In the genomic region with DNA sequence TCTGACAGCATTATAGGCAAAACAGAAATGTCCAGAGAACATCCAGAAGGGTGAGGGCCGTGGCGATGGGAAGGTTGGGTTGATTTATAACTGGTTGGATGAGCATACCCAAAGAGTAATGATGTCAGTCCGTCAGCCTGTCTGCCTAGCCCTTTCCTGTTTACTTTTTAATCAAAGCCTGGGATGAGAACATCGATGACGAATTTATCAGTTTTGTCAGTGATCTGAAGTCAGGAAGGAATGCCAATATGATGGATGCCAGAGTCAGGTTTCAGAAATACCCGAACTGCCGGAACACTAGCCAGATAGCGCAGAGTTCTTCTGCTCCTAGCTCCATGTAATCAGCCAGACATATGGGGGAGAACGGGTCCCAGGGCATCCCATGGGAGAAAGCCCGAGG, we compare ENCODE assay signal across 16 cellular contexts. TPM values are rescaled to one million over a fixed set of nuclear protein-coding genes. Genes with fewer than 3 reads are reported as not detected.
DNase-seq lines count a peak whose midpoint lies in the region; ATAC-seq and TF ChIP-seq lines count a peak whose summit lies in the region.
"Had no signal": no experiment of that assay in that cellular context is flagged by ENCODE, and none has a peak within 500 bp of the region (broad histone marks: within the 10 kb centered on the region; RNA-seq: fewer than 3 reads in every experiment).

No MANE protein-coding gene starts in this region.

- no peak for DNase-seq in activated naive CD4-positive, alpha-beta T cell treated with Interleukin-2 at 50 U/mL for 16 hours
- peak in 1 of 3 donors; percentile 20 for DNase-seq in effector memory CD4-positive, alpha-beta T cell
- peak; percentile 88 for DNase-seq in mesenchymal stem cell
- no peak for DNase-seq in suprapubic skin (ENCODE audit: low spot score in 2 of 2)
- no peak for DNase-seq in stimulated activated CD4-positive, alpha-beta T cell treated with anti-CD3 and anti-CD28 coated beads, Interleukin-1b, Interleukin-23, amount 100 ng/mL, for 48 hours
- no peak for DNase-seq in NCI-H345 treated with DMSO at 0.1 percent for 48 hours (lab: John Stamatoyannopoulos, UW; ENCODE audit: unreplicated experiment)
- DNase-seq: brain microvascular endothelial cell; effector memory CD8-positive, alpha-beta T cell; NCI-H187; NCI-H510A treated with DMSO at 0.1 percent for 48 hours; Peyer's patch; right lobe of liver; stimulated activated naive CD8-positive, alpha-beta T cell treated with anti-CD3 and anti-CD28 coated beads, Interleukin-15, amount 100 ng/mL, for 72 hours; T-helper 9 cell had no signal

- no peak overlapping the region for H4K91ac ChIP-seq in mesenchymal stem cell (ENCODE audit: low read length)

- H3K14ac ChIP-seq in mesenchymal stem cell (ENCODE audit: low read length in 2 of 2), result no peak overlapping the region

- peaks cover 14% of the 10 kb centered on the region for H3K79me1 ChIP-seq in mesenchymal stem cell (replicated peaks; ENCODE audit: low read length, poor library complexity, severe bottlenecking)

- H2AFZ ChIP-seq in mesenchymal stem cell (ENCODE audit: low read depth, low read length), result no peak overlapping the region

- H3K4me1 Mint-ChIP-seq in activated naive CD4-positive, alpha-beta T cell treated with anti-CD3 and anti-CD28 coated beads, Interleukin-2, amount 50 U/mL, for 24 hours, result peaks cover 37% of the 10 kb centered on the region

- no peak overlapping the region for H2BK5ac ChIP-seq in mesenchymal stem cell (ENCODE audit: low read depth, low read length, poor library complexity, severe bottlenecking)

- WGBS in mesenchymal stem cell, result 13% methylated on average over 10 of the region's 10 CpGs
- 64% methylated on average over 10 of the region's 10 CpGs for WGBS in suprapubic skin

- no peak overlapping the region for H2BK120ac ChIP-seq in mesenchymal stem cell (ENCODE audit: low read depth, low read length)

- H2BK15ac ChIP-seq in mesenchymal stem cell (ENCODE audit: low read depth, poor library complexity, severe bottlenecking), result no peak overlapping the region

- TF ChIP-seq EP300 in suprapubic skin (IDR thresholded peaks at IDR 0.05), result no peak

- peak overlapping the region; percentile 83 for H3K27ac ChIP-seq in effector memory CD4-positive, alpha-beta T cell (ENCODE audit: insufficient read depth, low read length, poor library complexity, severe bottlenecking)
- no peak overlapping the region for H3K27ac ChIP-seq in mesenchymal stem cell (ENCODE audit: low read length, poor library complexity, severe bottlenecking)
- H3K27ac ChIP-seq in suprapubic skin, result peak overlapping the region; percentile 51
- H3K27ac ChIP-seq: brain microvascular endothelial cell, right lobe of liver had no signal

- H3K36me3 Mint-ChIP-seq in activated naive CD4-positive, alpha-beta T cell treated with anti-CD3 and anti-CD28 coated beads, Interleukin-2, amount 50 U/mL, for 24 hours, result peaks cover 2% of the 10 kb centered on the region

- no peak overlapping the region for H4K8ac ChIP-seq in mesenchymal stem cell (ENCODE audit: low read length)

- H3K27me3 ChIP-seq in effector memory CD4-positive, alpha-beta T cell (replicated peaks; ENCODE audit: control insufficient read depth, insufficient read depth, low read length, poor library complexity, severe bottlenecking), result no peaks in the 10 kb centered on the region
- H3K27me3 ChIP-seq in mesenchymal stem cell (ENCODE audit: control insufficient read depth in 1 of 2, insufficient read depth in 1 of 2, low read length in 2 of 2) (no peaks in the 10 kb centered on the region), suprapubic skin (no peaks in the 10 kb centered on the region)
- H3K27me3 ChIP-seq: brain microvascular endothelial cell, Peyer's patch, right lobe of liver had no signal

- no peak overlapping the region for H3K23ac ChIP-seq in mesenchymal stem cell (ENCODE audit: low read length in 2 of 2)

- peak overlapping the region; percentile 88 for H3K27ac Mint-ChIP-seq in activated naive CD4-positive, alpha-beta T cell treated with anti-CD3 and anti-CD28 coated beads, Interleukin-2, amount 50 U/mL, for 24 hours

- peak overlapping the region in 1 of 2 experiments; percentile 75 for H3K18ac ChIP-seq in mesenchymal stem cell (ENCODE audit: low read depth in 1 of 2, low read length in 2 of 2)

- no peak overlapping the region for H3K4me3 ChIP-seq in effector memory CD4-positive, alpha-beta T cell (ENCODE audit: insufficient read depth, low read depth, low read length, poor library complexity, severe bottlenecking)
- H3K4me3 ChIP-seq in mesenchymal stem cell (ENCODE audit: insufficient read depth in 1 of 2, low read depth in 1 of 2, low read length in 2 of 2) (no peak overlapping the region), suprapubic skin (no peak overlapping the region)
- H3K4me3 ChIP-seq: Peyer's patch, right lobe of liver had no signal

- H3K4me2 ChIP-seq in mesenchymal stem cell (ENCODE audit: low read length, poor library complexity, severe bottlenecking), result no peak overlapping the region

- H2AK5ac ChIP-seq in mesenchymal stem cell (ENCODE audit: low read length, severe bottlenecking), result no peak overlapping the region

- H3K9me3 ChIP-seq in effector memory CD4-positive, alpha-beta T cell (ENCODE audit: control insufficient read depth, low read length), result no peaks in the 10 kb centered on the region
- H3K9me3 ChIP-seq in mesenchymal stem cell (ENCODE audit: control insufficient read depth, low read length) (no peaks in the 10 kb centered on the region), suprapubic skin (no peaks in the 10 kb centered on the region)
- H3K9me3 ChIP-seq: Peyer's patch, right lobe of liver had no signal

- no peaks in the 10 kb centered on the region for H3K9me3 Mint-ChIP-seq in activated naive CD4-positive, alpha-beta T cell treated with anti-CD3 and anti-CD28 coated beads, Interleukin-2, amount 50 U/mL, for 24 hours
- H3K9me3 Mint-ChIP-seq: effector memory CD8-positive, alpha-beta T cell; stimulated activated naive CD8-positive, alpha-beta T cell treated with anti-CD3 and anti-CD28 coated beads, Interleukin-15, amount 100 ng/mL, for 72 hours had no signal

- H2BK12ac ChIP-seq in mesenchymal stem cell (ENCODE audit: low read length in 2 of 2), result peak overlapping the region in 1 of 2 experiments; percentile 1

- peaks cover 6% of the 10 kb centered on the region for H3K36me3 ChIP-seq in effector memory CD4-positive, alpha-beta T cell (ENCODE audit: control insufficient read depth, insufficient read depth, low read length)
- peaks cover 9 to 24% of the 10 kb centered on the region in 2 experiments for H3K36me3 ChIP-seq in mesenchymal stem cell (ENCODE audit: control insufficient read depth in 1 of 2, insufficient read depth in 2 of 2, low read depth in 1 of 2, low read length in 2 of 2)
- H3K36me3 ChIP-seq in suprapubic skin, result peaks cover 14% of the 10 kb centered on the region

- peak overlapping the region; percentile 11 for H3K4me3 Mint-ChIP-seq in activated naive CD4-positive, alpha-beta T cell treated with anti-CD3 and anti-CD28 coated beads, Interleukin-2, amount 50 U/mL, for 24 hours
- H3K4me3 Mint-ChIP-seq: effector memory CD8-positive, alpha-beta T cell; stimulated activated naive CD8-positive, alpha-beta T cell treated with anti-CD3 and anti-CD28 coated beads, Interleukin-15, amount 100 ng/mL, for 72 hours had no signal

- no peak overlapping the region for H3K4ac ChIP-seq in mesenchymal stem cell (ENCODE audit: low read depth in 1 of 2, low read length in 2 of 2)

- peak overlapping the region; percentile 1 for H3K9ac ChIP-seq in mesenchymal stem cell (ENCODE audit: low read length)

- no peak for ATAC-seq in HG03175 (IDR thresholded peaks at IDR 0.05; ENCODE audit: unreplicated experiment)
- ATAC-seq: effector memory CD8-positive, alpha-beta T cell; right lobe of liver; stimulated activated naive CD8-positive, alpha-beta T cell treated with anti-CD3 and anti-CD28 coated beads, Interleukin-15, amount 100 ng/mL, for 72 hours had no signal

- H3K27me3 Mint-ChIP-seq in activated naive CD4-positive, alpha-beta T cell treated with anti-CD3 and anti-CD28 coated beads, Interleukin-2, amount 50 U/mL, for 24 hours, result no peaks in the 10 kb centered on the region
- H3K27me3 Mint-ChIP-seq: effector memory CD8-positive, alpha-beta T cell; stimulated activated naive CD8-positive, alpha-beta T cell treated with anti-CD3 and anti-CD28 coated beads, Interleukin-15, amount 100 ng/mL, for 72 hours had no signal

- no peak for TF ChIP-seq POLR2A in suprapubic skin (IDR thresholded peaks at IDR 0.05)

- peaks cover 31% of the 10 kb centered on the region for H3K4me1 ChIP-seq in effector memory CD4-positive, alpha-beta T cell (ENCODE audit: control insufficient read depth, insufficient read depth, low read length, poor library complexity, severe bottlenecking)
- H3K4me1 ChIP-seq in mesenchymal stem cell (ENCODE audit: control insufficient read depth, insufficient read depth, low read depth, low read length) (peaks cover 17% of the 10 kb centered on the region), suprapubic skin (peaks cover 32% of the 10 kb centered on the region)
- H3K4me1 ChIP-seq: right lobe of liver had no signal

- no peak for TF ChIP-seq CTCF in suprapubic skin (IDR thresholded peaks at IDR 0.05)

RNA-seq across cellular contexts. Expression of gene TRIM8, which starts 33.8 kb away (rescaled TPM):
- polyA plus RNA-seq in mesenchymal stem cell (2013, experiment 1 of 2), result 113 TPM
- polyA plus RNA-seq in mesenchymal stem cell (2013, experiment 2 of 2), result 115 TPM
- total RNA-seq in suprapubic skin, result 100 to 1,000 TPM in 2 of 4 donors, 10 to 100 TPM in 2; 73.1 to 113 (median 96.1) TPM
